Comparison of ENCODE assay signal across 17 cellular contexts in the genomic region with DNA sequence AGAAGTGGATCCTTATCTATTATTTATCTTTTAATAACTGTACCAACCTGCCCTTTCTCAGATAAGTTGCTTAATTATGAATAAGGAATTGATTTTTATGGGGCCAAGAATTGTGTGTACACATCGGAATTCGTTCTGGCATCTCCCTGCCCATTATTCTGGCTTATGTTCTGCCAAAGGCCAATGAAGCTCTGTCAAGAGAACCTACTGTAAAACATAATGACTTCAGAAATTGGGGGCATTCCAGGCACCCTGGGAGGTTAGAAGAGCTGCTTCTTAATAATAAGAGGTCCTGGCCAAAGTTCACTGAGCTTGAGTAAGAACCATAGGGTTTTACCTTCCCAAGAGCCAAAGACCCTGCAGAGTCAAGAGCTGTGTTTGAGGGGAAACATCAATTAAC.
DNase-seq lines count a peak whose midpoint lies in the region; ATAC-seq and TF ChIP-seq lines count a peak whose summit lies in the region.
"Had no signal": no experiment of that assay in that cellular context is flagged by ENCODE, and none has a peak within 500 bp of the region (broad histone marks: within the 10 kb centered on the region; RNA-seq: fewer than 3 reads in every experiment).

No MANE protein-coding gene starts in this region.

- H3K9me3 ChIP-seq in MG63 (no peaks in the 10 kb centered on the region), prostate gland (no peaks in the 10 kb centered on the region), psoas muscle (no peaks in the 10 kb centered on the region)
- H3K9me3 ChIP-seq: adrenal gland, thoracic aorta had no signal

- WGBS in prostate gland = 15% methylated on average over 2 of the region's 2 CpGs
- 32 to 57% (median 33%) methylated on average over 2 of the region's 2 CpGs for WGBS in psoas muscle, 3 donors

- no peak for TF ChIP-seq CTCF in BJ (IDR thresholded peaks at IDR 0.05; ENCODE audit: insufficient read depth, low read depth, low read length)
- TF ChIP-seq CTCF in prostate gland (IDR thresholded peaks at IDR 0.05) = no peak
- no peak for TF ChIP-seq CTCF in psoas muscle (IDR thresholded peaks at IDR 0.05)

- peaks cover 18% of the 10 kb centered on the region for H3K36me3 Mint-ChIP-seq in dendritic cell treated with granulocyte-macrophage colony-stimulating factor and Interleukin-4, amounts not matched to agents 40 ng/mL and 50 ng/mL, for 4 days (ENCODE audit: low read depth)

- peak overlapping the region; percentile 71 for H3K27ac Mint-ChIP-seq in dendritic cell treated with granulocyte-macrophage colony-stimulating factor and Interleukin-4, amounts not matched to agents 40 ng/mL and 50 ng/mL, for 4 days
- H3K27ac Mint-ChIP-seq: activated T-cell treated with anti-CD3 and anti-CD28 coated beads, Interleukin-2, amount 50 U/mL, for 24 hours had no signal

- intact Hi-C loops in dendritic cell treated with granulocyte-macrophage colony-stimulating factor and Interleukin-4, amounts not matched to agents 40 ng/mL and 50 ng/mL, for 4 days (cut with micrococcal nuclease) = no loop called here
- intact Hi-C loops in prostate gland (cut with DNase I) = loop anchor here (10.0 kb wide), 1 partner anchor 92 kb away; no protein-coding TSS in a partner anchor
- intact Hi-C loops in psoas muscle (cut with DNase I) = no loop called here

- peaks cover 7% of the 10 kb centered on the region for H3K9me3 Mint-ChIP-seq in dendritic cell treated with granulocyte-macrophage colony-stimulating factor and Interleukin-4, amounts not matched to agents 40 ng/mL and 50 ng/mL, for 4 days
- H3K9me3 Mint-ChIP-seq: activated T-cell treated with anti-CD3 and anti-CD28 coated beads, Interleukin-2, amount 50 U/mL, for 24 hours had no signal

- peaks cover 22% of the 10 kb centered on the region for H3K4me1 Mint-ChIP-seq in dendritic cell treated with granulocyte-macrophage colony-stimulating factor and Interleukin-4, amounts not matched to agents 40 ng/mL and 50 ng/mL, for 4 days (ENCODE audit: low read depth)

- POLR2A ChIA-PET in BJ (lab: Charles Lee) = no interaction called here

- H3K36me3 ChIP-seq in BJ (ENCODE audit: control insufficient read depth, insufficient read depth, low read length) = no peaks in the 10 kb centered on the region
- no peaks in the 10 kb centered on the region for H3K36me3 ChIP-seq in MG63
- no peaks in the 10 kb centered on the region for H3K36me3 ChIP-seq in prostate gland
- no peaks in the 10 kb centered on the region for H3K36me3 ChIP-seq in psoas muscle (ENCODE audit: insufficient read depth in 1 of 2, low read depth in 1 of 2)
- H3K36me3 ChIP-seq: adrenal gland, thoracic aorta had no signal

- no peaks in the 10 kb centered on the region for H3K27me3 Mint-ChIP-seq in dendritic cell treated with granulocyte-macrophage colony-stimulating factor and Interleukin-4, amounts not matched to agents 40 ng/mL and 50 ng/mL, for 4 days
- H3K27me3 Mint-ChIP-seq: activated CD4-positive, alpha-beta T cell treated with anti-CD3 and anti-CD28 coated beads, Interleukin-2, amount 10 ng/mL, durations not matched to agents 24 days and 14 days; activated T-cell treated with anti-CD3 and anti-CD28 coated beads, Interleukin-2, amount 50 U/mL, for 24 hours had no signal

- no peak overlapping the region for H3K4me3 ChIP-seq in BJ (ENCODE audit: low read depth, low read length)
- H3K4me3 ChIP-seq in MG63 = no peak overlapping the region
- no peak overlapping the region for H3K4me3 ChIP-seq in prostate gland
- no peak overlapping the region for H3K4me3 ChIP-seq in psoas muscle
- H3K4me3 ChIP-seq: adrenal gland, thoracic aorta had no signal

- TF ChIP-seq POLR2A in prostate gland (IDR thresholded peaks at IDR 0.05) = no peak

- peak overlapping the region in 1 of 2 donors; percentile 30 for H3K27ac ChIP-seq in prostate gland
- H3K27ac ChIP-seq in psoas muscle = no peak overlapping the region
- H3K27ac ChIP-seq: thoracic aorta had no signal

- H3K27me3 ChIP-seq in BJ (ENCODE audit: control insufficient read depth, insufficient read depth, low read length) (no peaks in the 10 kb centered on the region; the same call in 1 of the 2 replicates), MG63 (no peaks in the 10 kb centered on the region; the same call in 1 of the 2 replicates), prostate gland (replicated peaks; ENCODE audit: insufficient read depth) (no peaks in the 10 kb centered on the region), psoas muscle (ENCODE audit: insufficient read depth in 3 of 3, low read length in 2 of 3) (no peaks in the 10 kb centered on the region)
- H3K27me3 ChIP-seq: adrenal gland had no signal

- H3K4me3 Mint-ChIP-seq in dendritic cell treated with granulocyte-macrophage colony-stimulating factor and Interleukin-4, amounts not matched to agents 40 ng/mL and 50 ng/mL, for 4 days = no peak overlapping the region
- H3K4me3 Mint-ChIP-seq: activated CD4-positive, alpha-beta T cell treated with anti-CD3 and anti-CD28 coated beads, Interleukin-2, amount 10 ng/mL, durations not matched to agents 24 days and 14 days; activated T-cell treated with anti-CD3 and anti-CD28 coated beads, Interleukin-2, amount 50 U/mL, for 24 hours had no signal

- CTCF ChIA-PET in BJ (lab: Yijun Ruan, JAX) = no interaction called here

- DNase-seq in BJ (ENCODE audit: low read depth) (peak; percentile 9), MG63 (peak; percentile 95), prostate gland (ENCODE audit: low spot score) (peak; percentile 54), psoas muscle (no peak)
- DNase-seq: activated T-cell treated with anti-CD3 and anti-CD28 coated beads, Interleukin-2, amount 50 U/mL, for 24 hours; adrenal gland; dermis blood vessel endothelial cell; DMS153; hippocampal formation; NCI-H2107; SHP77 treated with DMSO at 0.1 percent for 48 hours had no signal

- no peaks in the 10 kb centered on the region for H3K4me1 ChIP-seq in prostate gland (replicated peaks)
- H3K4me1 ChIP-seq in psoas muscle = no peaks in the 10 kb centered on the region
- H3K4me1 ChIP-seq: adrenal gland had no signal

- ATAC-seq in HG03342 (IDR thresholded peaks at IDR 0.05; ENCODE audit: unreplicated experiment) = no peak
- ATAC-seq in psoas muscle = no peak
- ATAC-seq in HG02571 (IDR thresholded peaks at IDR 0.05; ENCODE audit: unreplicated experiment) = no peak
- ATAC-seq in HG03439 (IDR thresholded peaks at IDR 0.05; ENCODE audit: unreplicated experiment) = no peak

Comparison
In these comparisons a context has a peak if more than half of its experiments do, and no peak if none do; other contexts are left out.
1. DNase-seq: peak in BJ (single experiment), MG63 (single experiment) and prostate gland (single experiment); none in psoas muscle (0 of 2).